Comparison of ENCODE assay signal across 8 cellular contexts in the genomic region with DNA sequence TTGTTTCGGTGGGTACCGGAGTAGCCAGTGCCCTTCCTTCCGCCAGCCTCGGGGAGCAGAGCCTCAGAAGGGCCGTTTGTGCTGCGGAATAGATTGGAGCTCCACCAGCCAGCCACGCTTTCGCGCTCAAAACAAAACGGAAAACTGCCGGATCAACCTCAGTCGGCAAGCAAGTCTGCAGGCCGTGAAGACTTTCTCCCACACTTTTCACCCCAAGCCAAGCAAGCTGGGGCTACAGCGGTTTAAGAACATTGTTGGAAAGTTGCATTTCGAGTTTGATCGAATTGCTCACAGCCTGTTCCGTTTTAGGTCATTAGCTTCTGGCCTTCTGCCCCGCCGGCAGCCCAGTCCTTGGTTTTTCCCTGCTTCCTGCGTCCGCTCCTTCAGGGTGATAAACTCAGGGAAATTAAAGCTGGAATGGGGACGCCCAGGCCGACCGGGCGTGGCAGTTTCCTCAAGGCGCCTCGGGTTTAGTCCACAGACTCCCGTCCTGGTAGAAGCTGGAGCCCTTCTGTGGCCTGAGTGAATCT. TPM values are rescaled to one million over a fixed set of nuclear protein-coding genes. Genes with fewer than 3 reads are reported as not detected.
DNase-seq lines count a peak whose midpoint lies in the region; ATAC-seq and TF ChIP-seq lines count a peak whose summit lies in the region.

No MANE protein-coding gene starts in this region.

- DNase-seq in T-helper 2 cell treated with Interferon-gamma antibody and Interleukin-4, amounts not matched to agents 5 μg/mL and 100 μg/mL, for 36 hours (ENCODE audit: low spot score) = no peak
- no peak for DNase-seq in T-helper 2 cell
- DNase-seq in NCI-H345 treated with DMSO at 0.1 percent for 48 hours (lab: John Stamatoyannopoulos, UW; ENCODE audit: unreplicated experiment) = peak; percentile 30
- DNase-seq in cerebellar cortex (ENCODE audit: low spot score) = peak; percentile 54
- no peak for DNase-seq in tibial nerve (ENCODE audit: low spot score in 2 of 2)
- no peak for DNase-seq in HUDEP-2 (lab: John Stamatoyannopoulos, UW; ENCODE audit: unreplicated experiment in 76 of 76)

- no peaks in the 10 kb centered on the region for H3K36me3 Mint-ChIP-seq in T-helper 2 cell treated with Interferon-gamma antibody and Interleukin-4, amounts not matched to agents 5 μg/mL and 100 μg/mL, for 36 hours (ENCODE audit: low read depth)

- no peaks in the 10 kb centered on the region for H3K9me3 Mint-ChIP-seq in T-helper 2 cell treated with Interferon-gamma antibody and Interleukin-4, amounts not matched to agents 5 μg/mL and 100 μg/mL, for 36 hours

- peaks cover 12 to 37% (median 32%) of the 10 kb centered on the region in 4 donors for H3K4me1 ChIP-seq in liver (ENCODE audit: control insufficient read depth in 4 of 4, insufficient read depth in 4 of 4, low read length in 3 of 4)
- H3K4me1 ChIP-seq in tibial nerve = peaks cover 0 to 38% (median 25%) of the 10 kb centered on the region in 4 donors

- 9% methylated on average over 28 of the region's 28 CpGs for WGBS in liver
- 7 to 10% methylated on average over 25 to 28 of the region's 28 CpGs for WGBS in tibial nerve, 2 donors

- ATAC-seq in GM19023 (IDR thresholded peaks at IDR 0.05; ENCODE audit: unreplicated experiment) = no peak

- H3K36me3 ChIP-seq in liver (ENCODE audit: control insufficient read depth in 4 of 4, insufficient read depth in 3 of 4, low read depth in 1 of 4, low read length in 3 of 4) (no peaks in the 10 kb centered on the region), tibial nerve (no peaks in the 10 kb centered on the region)

- TF ChIP-seq EP300 in tibial nerve (IDR thresholded peaks at IDR 0.05) = peak in 1 of 2 donors; percentile 8

- TF ChIP-seq CTCF in liver (IDR thresholded peaks at IDR 0.05; ENCODE audit: low read depth, low read length, missing input control) = no peak
- TF ChIP-seq CTCF in tibial nerve (IDR thresholded peaks at IDR 0.05) = no peak

- no peak for TF ChIP-seq POLR2A in tibial nerve (IDR thresholded peaks at IDR 0.05)

- peak overlapping the region; percentile 52 for H3K27ac Mint-ChIP-seq in T-helper 2 cell treated with Interferon-gamma antibody and Interleukin-4, amounts not matched to agents 5 μg/mL and 100 μg/mL, for 36 hours

- peak overlapping the region; percentile 83 for H3K4me3 Mint-ChIP-seq in T-helper 2 cell treated with Interferon-gamma antibody and Interleukin-4, amounts not matched to agents 5 μg/mL and 100 μg/mL, for 36 hours

- peaks cover 30% of the 10 kb centered on the region for H3K4me1 Mint-ChIP-seq in T-helper 2 cell treated with Interferon-gamma antibody and Interleukin-4, amounts not matched to agents 5 μg/mL and 100 μg/mL, for 36 hours (ENCODE audit: low read depth)

- H3K27me3 Mint-ChIP-seq in T-helper 2 cell treated with Interferon-gamma antibody and Interleukin-4, amounts not matched to agents 5 μg/mL and 100 μg/mL, for 36 hours (ENCODE audit: low read depth) = peaks cover 77% of the 10 kb centered on the region

- H3K27ac ChIP-seq in liver (ENCODE audit: low read depth in 1 of 2, low read length in 2 of 2) (no peak overlapping the region), tibial nerve (no peak overlapping the region)

- H3K27me3 ChIP-seq in liver (ENCODE audit: control insufficient read depth in 4 of 4, insufficient read depth in 4 of 4, low read length in 3 of 4) = peaks cover 0 to 28% (median 13%) of the 10 kb centered on the region in 4 donors
- H3K27me3 ChIP-seq in tibial nerve = peaks cover 0 to 90% of the 10 kb centered on the region in 2 donors

- H3K9ac ChIP-seq in liver (ENCODE audit: low read depth in 1 of 2, low read length in 2 of 2) = peak overlapping the region in 1 of 2 donors; percentile 1

- H3K9me3 ChIP-seq in liver (ENCODE audit: control insufficient read depth in 4 of 4, low read length in 3 of 4) (peaks cover 0 to 2% (median 0%) of the 10 kb centered on the region in 4 donors), tibial nerve (no peaks in the 10 kb centered on the region)

- H3K4me3 ChIP-seq in liver (ENCODE audit: low read depth in 1 of 3, low read length in 3 of 3) = peak overlapping the region; percentile 4 to 52 (median 49)
- H3K4me3 ChIP-seq in tibial nerve = peak overlapping the region; percentile 38 to 67 (median 58)

- no peak for TF ChIP-seq RAD21 in liver (IDR thresholded peaks at IDR 0.05)

TF ChIP-seq in liver, 16 proteins besides CTCF, POLR2A, EP300 and RAD21:
- TF ChIP-seq NR2F2 (IDR thresholded peaks at IDR 0.05) (peak; percentile 15), HNF4A (conservative IDR thresholded peaks at IDR 0.05) (no peak), RXRA (IDR thresholded peaks at IDR 0.05) (no peak), YY1 (IDR thresholded peaks at IDR 0.05) (no peak)
- TF ChIP-seq, protein P1, sequence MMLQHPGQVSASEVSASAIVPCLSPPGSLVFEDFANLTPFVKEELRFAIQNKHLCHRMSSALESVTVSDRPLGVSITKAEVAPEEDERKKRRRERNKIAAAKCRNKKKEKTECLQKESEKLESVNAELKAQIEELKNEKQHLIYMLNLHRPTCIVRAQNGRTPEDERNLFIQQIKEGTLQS (IDR thresholded peaks at IDR 0.05) = no peak
- TF ChIP-seq, protein P2, sequence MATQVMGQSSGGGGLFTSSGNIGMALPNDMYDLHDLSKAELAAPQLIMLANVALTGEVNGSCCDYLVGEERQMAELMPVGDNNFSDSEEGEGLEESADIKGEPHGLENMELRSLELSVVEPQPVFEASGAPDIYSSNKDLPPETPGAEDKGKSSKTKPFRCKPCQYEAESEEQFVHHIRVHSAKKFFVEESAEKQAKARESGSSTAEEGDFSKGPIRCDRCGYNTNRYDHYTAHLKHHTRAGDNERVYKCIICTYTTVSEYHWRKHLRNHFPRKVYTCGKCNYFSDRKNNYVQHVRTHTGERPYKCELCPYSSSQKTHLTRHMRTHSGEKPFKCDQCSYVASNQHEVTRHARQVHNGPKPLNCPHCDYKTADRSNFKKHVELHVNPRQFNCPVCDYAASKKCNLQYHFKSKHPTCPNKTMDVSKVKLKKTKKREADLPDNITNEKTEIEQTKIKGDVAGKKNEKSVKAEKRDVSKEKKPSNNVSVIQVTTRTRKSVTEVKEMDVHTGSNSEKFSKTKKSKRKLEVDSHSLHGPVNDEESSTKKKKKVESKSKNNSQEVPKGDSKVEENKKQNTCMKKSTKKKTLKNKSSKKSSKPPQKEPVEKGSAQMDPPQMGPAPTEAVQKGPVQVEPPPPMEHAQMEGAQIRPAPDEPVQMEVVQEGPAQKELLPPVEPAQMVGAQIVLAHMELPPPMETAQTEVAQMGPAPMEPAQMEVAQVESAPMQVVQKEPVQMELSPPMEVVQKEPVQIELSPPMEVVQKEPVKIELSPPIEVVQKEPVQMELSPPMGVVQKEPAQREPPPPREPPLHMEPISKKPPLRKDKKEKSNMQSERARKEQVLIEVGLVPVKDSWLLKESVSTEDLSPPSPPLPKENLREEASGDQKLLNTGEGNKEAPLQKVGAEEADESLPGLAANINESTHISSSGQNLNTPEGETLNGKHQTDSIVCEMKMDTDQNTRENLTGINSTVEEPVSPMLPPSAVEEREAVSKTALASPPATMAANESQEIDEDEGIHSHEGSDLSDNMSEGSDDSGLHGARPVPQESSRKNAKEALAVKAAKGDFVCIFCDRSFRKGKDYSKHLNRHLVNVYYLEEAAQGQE (IDR thresholded peaks at IDR 0.05) = no peak
TF ChIP-seq in liver: peak in this region for 1.

RNA-seq across cellular contexts. Expression of a gene that starts 0.8 kb away (rescaled TPM):
- total RNA-seq in liver (not detected), tibial nerve (under 1 TPM in 2 of 4 donors, not detected in 2; 0.30 to 0.87 TPM)
- under 1 TPM in 1 of 2 donors, not detected in 1; 0.23 TPM for polyA plus RNA-seq in liver

RNA-seq across cellular contexts. Expression of a gene that starts 7.1 kb away (rescaled TPM):
- total RNA-seq in liver = not detected
- polyA plus RNA-seq in liver = not detected
- total RNA-seq in tibial nerve = not detected

Comparison
In these comparisons a context has a peak if more than half of its experiments do, and no peak if none do; other contexts are left out.
1. DNase-seq: peak in NCI-H345 treated with DMSO at 0.1 percent for 48 hours (single experiment) and cerebellar cortex (single experiment); none in T-helper 2 cell treated with Interferon-gamma antibody and Interleukin-4, amounts not matched to agents 5 μg/mL and 100 μg/mL, for 36 hours (single experiment), T-helper 2 cell (0 of 5), tibial nerve (0 of 2) and HUDEP-2 (0 of 76).